ENCODE assay signal across 27 cellular contexts in genomic region chr13:76470991-76471390, GRCh38.
"Had no signal": no experiment of that assay in that cellular context is flagged by ENCODE, and none has a peak within 500 bp of the region (broad histone marks: within the 10 kb centered on the region; RNA-seq: fewer than 3 reads in every experiment).

No MANE protein-coding gene starts in this region.

- H3K4me3 Mint-ChIP-seq: activated CD4-positive, alpha-beta memory T cell treated with anti-CD3 and anti-CD28 coated beads, Interleukin-2, amount 10 ng/mL, durations not matched to agents 7 days and 5 days; activated CD4-positive, alpha-beta T cell treated with anti-CD3 and anti-CD28 coated beads, Interleukin-2, amount 10 ng/mL, durations not matched to agents 7 days and 5 days; activated T-cell treated with anti-CD3 and anti-CD28 coated beads, Interleukin-2, amount 50 U/mL, for 24 hours; mesothelial cell of epicardium; naive B cell; T-helper 1 cell treated with Interleukin-12 subunit alpha and Interleukin-12 subunit beta and Interleukin-4 antibody, amounts not matched to agents 30 μg/mL and 1 μg/mL, for 36 hours had no signal

- H3K4me1 ChIP-seq: colonic mucosa, lower lobe of right lung, parathyroid adenoma, transverse colon had no signal

- DNase-seq: activated CD4-positive, alpha-beta memory T cell treated with anti-CD3 and anti-CD28 coated beads, Interleukin-2, amount 10 ng/mL, durations not matched to agents 7 days and 5 days; activated CD4-positive, alpha-beta T cell treated with anti-CD3 and anti-CD28 coated beads, Interleukin-2, amount 10 ng/mL, durations not matched to agents 7 days and 5 days; activated CD4-positive, CD25-positive, alpha-beta regulatory T cell treated with anti-CD3 and anti-CD28 coated beads, Interleukin-2, amount 50 U/mL, for 72 hours; activated CD8-positive, alpha-beta memory T cell treated with anti-CD3 and anti-CD28 coated beads, Interleukin-2, amount 50 U/mL, for 48 hours; activated gamma-delta T cell treated with Interleukin-2 at 50 U/mL for 16 hours; activated naive CD4-positive, alpha-beta T cell treated with anti-CD3 and anti-CD28 coated beads, Interleukin-2, amount 50 U/mL, for 16 hours; activated T-cell treated with anti-CD3 and anti-CD28 coated beads, Interleukin-2, amount 50 U/mL, for 24 hours; amygdala; cerebellar nuclear complex; colonic mucosa; effector CD8-positive, alpha-beta T cell; left lung; lower lobe of right lung; naive B cell; psoas muscle; stimulated activated CD4-positive, alpha-beta T cell treated with anti-CD3 and anti-CD28 coated beads, Interleukin-15, amount 100 ng/mL, for 24 hours; stimulated activated naive CD4-positive, alpha-beta T cell; T1000; transverse colon; WERI-Rb-1 had no signal

- H3K27ac Mint-ChIP-seq: activated CD4-positive, alpha-beta memory T cell treated with anti-CD3 and anti-CD28 coated beads, Interleukin-2, amount 10 ng/mL, durations not matched to agents 7 days and 5 days; activated CD4-positive, alpha-beta T cell treated with anti-CD3 and anti-CD28 coated beads, Interleukin-2, amount 10 ng/mL, durations not matched to agents 7 days and 5 days; activated T-cell treated with anti-CD3 and anti-CD28 coated beads, Interleukin-2, amount 50 U/mL, for 24 hours; mesothelial cell of epicardium; naive B cell; T-helper 1 cell treated with Interleukin-12 subunit alpha and Interleukin-12 subunit beta and Interleukin-4 antibody, amounts not matched to agents 30 μg/mL and 1 μg/mL, for 36 hours had no signal

- H2AFZ ChIP-seq: parathyroid adenoma had no signal

- H3K27me3 ChIP-seq: colonic mucosa, left lung, suprapubic skin, transverse colon had no signal

- FAIRE-seq: frontal cortex, islet of Langerhans, urothelium cell line had no signal

- H3K9me3 ChIP-seq: colonic mucosa, left lung, lower lobe of right lung, psoas muscle, suprapubic skin, transverse colon had no signal

- H3K4me3 ChIP-seq: colonic mucosa, left lung, lower lobe of right lung, psoas muscle, suprapubic skin, transverse colon had no signal

- H3K36me3 Mint-ChIP-seq: mesothelial cell of epicardium, naive B cell had no signal

- H3K4me1 Mint-ChIP-seq: activated CD4-positive, alpha-beta memory T cell treated with anti-CD3 and anti-CD28 coated beads, Interleukin-2, amount 10 ng/mL, durations not matched to agents 7 days and 5 days; activated CD4-positive, alpha-beta T cell treated with anti-CD3 and anti-CD28 coated beads, Interleukin-2, amount 10 ng/mL, durations not matched to agents 7 days and 5 days; naive B cell had no signal

- H3K79me2 ChIP-seq: parathyroid adenoma had no signal

- H3K9ac ChIP-seq: parathyroid adenoma had no signal

- H3K27ac ChIP-seq: colonic mucosa, left lung, lower lobe of right lung, parathyroid adenoma, psoas muscle, suprapubic skin, transverse colon, WERI-Rb-1 had no signal

- H3K9me3 Mint-ChIP-seq: activated CD4-positive, alpha-beta memory T cell treated with anti-CD3 and anti-CD28 coated beads, Interleukin-2, amount 10 ng/mL, durations not matched to agents 7 days and 5 days; activated CD4-positive, alpha-beta T cell treated with anti-CD3 and anti-CD28 coated beads, Interleukin-2, amount 10 ng/mL, durations not matched to agents 7 days and 5 days; activated T-cell treated with anti-CD3 and anti-CD28 coated beads, Interleukin-2, amount 50 U/mL, for 24 hours; mesothelial cell of epicardium; naive B cell; T-helper 1 cell treated with Interleukin-12 subunit alpha and Interleukin-12 subunit beta and Interleukin-4 antibody, amounts not matched to agents 30 μg/mL and 1 μg/mL, for 36 hours had no signal

- H3K36me3 ChIP-seq: colonic mucosa, left lung, lower lobe of right lung, suprapubic skin, transverse colon, WERI-Rb-1 had no signal

- ATAC-seq: left lung, lower lobe of right lung, psoas muscle had no signal
